ENCODE assay signal across 1 cellular context in the genomic region with DNA sequence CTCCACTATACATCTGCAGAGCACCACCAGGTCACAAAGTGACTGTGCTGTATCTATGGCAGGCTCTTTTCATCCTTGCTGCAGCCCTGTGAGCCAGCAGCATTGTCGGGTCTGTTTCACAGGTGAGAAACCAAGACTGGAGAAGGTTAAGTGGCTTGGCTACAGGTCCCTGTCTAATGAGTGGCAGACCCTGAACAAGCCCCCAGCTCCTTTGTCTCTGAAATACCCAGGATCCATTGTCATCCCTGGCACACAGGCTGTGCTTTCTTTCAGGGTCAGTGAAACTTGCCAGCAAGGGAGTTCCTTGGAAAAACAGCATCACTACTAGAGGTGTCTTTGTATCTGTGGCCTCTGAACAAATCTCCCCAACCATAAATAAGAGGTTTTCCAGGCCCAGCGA.
TF ChIP-seq lines count a peak whose summit lies in the region.

No MANE protein-coding gene starts in this region.

TF ChIP-seq in H1, 55 proteins besides CTCF, POLR2A, EP300 and RAD21:
- TF ChIP-seq, protein P1, sequence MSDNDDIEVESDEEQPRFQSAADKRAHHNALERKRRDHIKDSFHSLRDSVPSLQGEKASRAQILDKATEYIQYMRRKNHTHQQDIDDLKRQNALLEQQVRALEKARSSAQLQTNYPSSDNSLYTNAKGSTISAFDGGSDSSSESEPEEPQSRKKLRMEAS (IDR thresholded peaks at IDR 0.05): no peak
- TF ChIP-seq KDM1A (IDR thresholded peaks at IDR 0.05; ENCODE audit: borderline replicate concordance, low read length) (no peak), TAF7 (optimal IDR thresholded peaks at IDR 0.05; ENCODE audit: borderline replicate concordance, low read depth, low read length) (no peak), JUN (IDR thresholded peaks at IDR 0.05; ENCODE audit: low read depth, low read length) (no peak), CBX5 (IDR thresholded peaks at IDR 0.05; ENCODE audit: low read depth, low read length) (no peak), EZH2 (IDR thresholded peaks at IDR 0.05; ENCODE audit: low read depth, low read length, severe bottlenecking) (no peak), POLR2AphosphoS5 (IDR thresholded peaks at IDR 0.05; ENCODE audit: low read depth, low read length) (no peak), CEBPB (IDR thresholded peaks at IDR 0.05; ENCODE audit: low read depth, low read length) (no peak), CTBP2 (IDR thresholded peaks at IDR 0.05; ENCODE audit: borderline replicate concordance, insufficient read depth, insufficient read length, low read length) (no peak), SIRT6 (IDR thresholded peaks at IDR 0.05; ENCODE audit: low read length) (no peak), HDAC2 (IDR thresholded peaks at IDR 0.05; ENCODE audit: borderline replicate concordance in 1 of 2, low read depth in 2 of 2, low read length in 2 of 2) (no peak)
